Comparison of ENCODE assay signal across 8 cellular contexts in genomic region chr17:40218740-40219072, GRCh38. TPM values are rescaled to one million over a fixed set of nuclear protein-coding genes. Genes with fewer than 3 reads are reported as not detected.
DNase-seq lines count a peak whose midpoint lies in the region; ATAC-seq, FAIRE-seq and TF ChIP-seq lines count a peak whose summit lies in the region.

No MANE protein-coding gene starts in this region.

- H3K9ac ChIP-seq in astrocyte (ENCODE audit: low read length): peak overlapping the region; percentile 75

- H3K9me3 ChIP-seq in MG63 (no peaks in the 10 kb centered on the region), astrocyte (ENCODE audit: insufficient read depth, low read depth, low read length) (no peaks in the 10 kb centered on the region)

- H3K27ac Mint-ChIP-seq in astrocyte (ENCODE audit: unreplicated experiment): peak overlapping the region; percentile 99

- TF ChIP-seq CTCF in C4-2B (conservative IDR thresholded peaks at IDR 0.05) (no peak), astrocyte (IDR thresholded peaks at IDR 0.05; ENCODE audit: insufficient read depth, low read depth, low read length) (no peak)

- peak overlapping the region; percentile 99 for H3K4me2 ChIP-seq in astrocyte (ENCODE audit: low read length)

- H3K27ac ChIP-seq in C4-2B (peak overlapping the region; percentile 74), astrocyte (ENCODE audit: low read depth, low read length) (peak overlapping the region; percentile 90)

- no peaks in the 10 kb centered on the region; the same call in 1 of the 2 replicates for H3K36me3 ChIP-seq in MG63
- no peaks in the 10 kb centered on the region for H3K36me3 ChIP-seq in astrocyte (ENCODE audit: insufficient read depth, low read length)

- peaks cover 31% of the 10 kb centered on the region for H3K79me2 ChIP-seq in astrocyte (ENCODE audit: insufficient read depth, low read length)

- DNase-seq in MG63 (peak; percentile 16), T-helper 1 cell (peak; percentile 66 to 86 (median 85)), astrocyte (ENCODE audit: low read depth) (peak; percentile 84), hepatic stellate cell (ENCODE audit: low spot score) (peak; percentile 53), putamen (ENCODE audit: low spot score) (peak; percentile 89), urothelium cell line (ENCODE audit: low spot score) (peak; percentile 69)

- H4K20me1 ChIP-seq in astrocyte (ENCODE audit: insufficient read depth, low read length): peaks cover 11% of the 10 kb centered on the region

- FAIRE-seq in astrocyte (lab: Jason Lieb, UNC) (no peak), urothelium cell line (lab: Jason Lieb, UNC) (no peak)

- H3K9me3 Mint-ChIP-seq in astrocyte (ENCODE audit: unreplicated experiment): no peaks in the 10 kb centered on the region

- H3K4me1 ChIP-seq in astrocyte (ENCODE audit: insufficient read depth, low read length): peaks cover 3% of the 10 kb centered on the region

- H3K4me1 Mint-ChIP-seq in astrocyte (ENCODE audit: low read depth, unreplicated experiment): peaks cover 5% of the 10 kb centered on the region

- no peaks in the 10 kb centered on the region for H3K27me3 Mint-ChIP-seq in astrocyte (ENCODE audit: low read depth, unreplicated experiment)

- H2AFZ ChIP-seq in astrocyte (ENCODE audit: low read depth, low read length): peak overlapping the region; percentile 79

- H3K4me3 Mint-ChIP-seq in astrocyte (ENCODE audit: unreplicated experiment): peak overlapping the region; percentile 92

- H3K36me3 Mint-ChIP-seq in astrocyte (ENCODE audit: low read depth, unreplicated experiment): no peaks in the 10 kb centered on the region

- H3K27me3 ChIP-seq in MG63 (no peaks in the 10 kb centered on the region), astrocyte (ENCODE audit: insufficient read depth, low read length) (no peaks in the 10 kb centered on the region)

- H3K4me3 ChIP-seq in MG63: peak overlapping the region; percentile 92
- H3K4me3 ChIP-seq in astrocyte (ENCODE audit: insufficient read depth, low read depth, low read length): peak overlapping the region; percentile 99

- peak; percentile 50 for ATAC-seq in GM21390 (IDR thresholded peaks at IDR 0.05; ENCODE audit: unreplicated experiment)

RNA-seq across cellular contexts. Expression of gene WIPF2, which starts 0.4 kb away (rescaled TPM):
- total RNA-seq in MG63 (2014; rRNA removed; shearing (Covaris generic); ENCODE audit: low replicate concordance): 5.5 and 7.4 TPM in 2 replicates
- 30.7 and 31.2 TPM in 2 replicates for total RNA-seq in astrocyte

RNA-seq across cellular contexts. Expression of gene RAPGEFL1, which starts 41.4 kb away (rescaled TPM):
- 0.27 and 2.0 TPM in 2 replicates for total RNA-seq in MG63 (2014; rRNA removed; shearing (Covaris generic); ENCODE audit: low replicate concordance)
- total RNA-seq in astrocyte: 6.8 and 7.0 TPM in 2 replicates

Comparison
In these comparisons a context has a peak if more than half of its experiments do, and no peak if none do; other contexts are left out.
1. Peak in every context shown above with its lines: DNase-seq, ATAC-seq, H3K4me3 ChIP-seq and H3K27ac ChIP-seq.
2. DNase-seq: peak in every context shown above with its lines; median percentile 89 in putamen; 85 in T-helper 1 cell; 84 in astrocyte; 69 in urothelium cell line; 53 in hepatic stellate cell; 16 in MG63.